1 cellular context compared by ENCODE assay signal in genomic region chr1:205545001-205545919, GRCh38.
A peak's percentile ranks its signal among the peaks of the same experiment; 100 is the strongest.
TF ChIP-seq lines count a peak whose summit lies in the region.

No MANE protein-coding gene starts in this region.

TF ChIP-seq in HepG2, 621 proteins besides CTCF, POLR2A, EP300 and RAD21:
- TF ChIP-seq MTF2 (CRISPR knock-in tag; IDR thresholded peaks at IDR 0.05; ENCODE audit: borderline replicate concordance) = no peak
- TF ChIP-seq CREB1 (IDR thresholded peaks at IDR 0.05) = peak; percentile 85
- TF ChIP-seq CREB1 (CRISPR knock-in tag; IDR thresholded peaks at IDR 0.05) = no peak
- TF ChIP-seq ZNF562 (CRISPR knock-in tag; IDR thresholded peaks at IDR 0.05; ENCODE audit: borderline replicate concordance) = no peak
- TF ChIP-seq E2F1 (CRISPR knock-in tag; IDR thresholded peaks at IDR 0.05) = no peak
- TF ChIP-seq ATF7 (IDR thresholded peaks at IDR 0.05) = peak; percentile 79
- no peak for TF ChIP-seq ATF7 (CRISPR knock-in tag; IDR thresholded peaks at IDR 0.05)
